Comparison of ENCODE assay signal across 21 cellular contexts in the genomic region with DNA sequence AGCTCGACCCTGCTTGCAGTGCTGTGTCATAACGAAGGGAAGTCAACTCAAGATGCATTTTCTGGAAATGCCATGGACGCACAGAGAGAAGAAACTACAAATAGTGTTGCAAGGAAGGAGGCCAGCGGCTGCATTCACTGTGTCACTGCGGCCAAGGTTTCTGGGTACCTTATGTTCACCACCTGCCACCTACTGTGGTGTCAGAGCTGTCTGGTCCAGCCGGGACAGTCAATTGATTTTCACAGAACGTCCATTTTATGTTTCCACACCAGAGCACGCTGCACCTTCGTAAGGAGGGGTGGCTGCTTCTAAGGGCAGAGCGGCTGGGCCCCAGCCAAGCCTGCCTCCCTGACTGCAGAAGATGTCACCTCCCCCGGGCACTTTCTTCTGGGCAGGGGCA. TPM values are rescaled to one million over a fixed set of nuclear protein-coding genes. Genes with fewer than 3 reads are reported as not detected.
DNase-seq lines count a peak whose midpoint lies in the region; TF ChIP-seq lines count a peak whose summit lies in the region.
"Had no signal": no experiment of that assay in that cellular context is flagged by ENCODE, and none has a peak within 500 bp of the region (broad histone marks: within the 10 kb centered on the region; RNA-seq: fewer than 3 reads in every experiment).

No MANE protein-coding gene starts in this region.

- H3K36me3 Mint-ChIP-seq in MCF 10A (ENCODE audit: insufficient read depth, unreplicated experiment): no peaks in the 10 kb centered on the region

- TF ChIP-seq CTCF in breast epithelium (IDR thresholded peaks at IDR 0.05): no peak
- TF ChIP-seq CTCF in MCF 10A (IDR thresholded peaks at IDR 0.05; ENCODE audit: unreplicated experiment): no peak
- no peak for TF ChIP-seq CTCF in fibroblast of villous mesenchyme (IDR thresholded peaks at IDR 0.05; ENCODE audit: insufficient read depth, low read depth, low read length)
- TF ChIP-seq CTCF in prostate gland (IDR thresholded peaks at IDR 0.05): no peak

- H3K4me3 Mint-ChIP-seq in MCF 10A (ENCODE audit: unreplicated experiment): no peak overlapping the region
- H3K4me3 Mint-ChIP-seq: activated CD8-positive, alpha-beta T cell treated with anti-CD3 and anti-CD28 coated beads, Interleukin-2, amount 10 ng/mL, durations not matched to agents 7 days and 5 days had no signal

- intact Hi-C loops in breast epithelium (cut with DNase I; ENCODE audit: low total_unique reads): no loop called here
- intact Hi-C loops in MCF 10A (cut with micrococcal nuclease): no loop called here
- intact Hi-C loops in prostate gland (cut with DNase I): no loop called here

- no peaks in the 10 kb centered on the region for H3K4me1 Mint-ChIP-seq in MCF 10A (ENCODE audit: insufficient read depth, unreplicated experiment)

- H3K27ac Mint-ChIP-seq in MCF 10A (ENCODE audit: low read depth, unreplicated experiment): no peak overlapping the region
- H3K27ac Mint-ChIP-seq: activated CD8-positive, alpha-beta T cell treated with anti-CD3 and anti-CD28 coated beads, Interleukin-2, amount 10 ng/mL, durations not matched to agents 7 days and 5 days had no signal

- no peaks in the 10 kb centered on the region for H3K36me3 ChIP-seq in breast epithelium
- no peaks in the 10 kb centered on the region for H3K36me3 ChIP-seq in prostate gland
- H3K36me3 ChIP-seq: HAP-1 had no signal

- H3K9me3 ChIP-seq in breast epithelium: no peaks in the 10 kb centered on the region
- no peaks in the 10 kb centered on the region for H3K9me3 ChIP-seq in prostate gland
- H3K9me3 ChIP-seq: HAP-1 had no signal

- H3K4me3 ChIP-seq in breast epithelium (no peak overlapping the region), fibroblast of villous mesenchyme (ENCODE audit: low read depth, low read length) (peak overlapping the region; percentile 21), prostate gland (no peak overlapping the region)
- H3K4me3 ChIP-seq: HAP-1 had no signal

- TF ChIP-seq POLR2A in breast epithelium (IDR thresholded peaks at IDR 0.05) (no peak), prostate gland (IDR thresholded peaks at IDR 0.05) (no peak)

- H3K27me3 ChIP-seq in breast epithelium (no peaks in the 10 kb centered on the region), prostate gland (replicated peaks; ENCODE audit: insufficient read depth) (no peaks in the 10 kb centered on the region)

- peaks cover 8% of the 10 kb centered on the region for H3K9me3 Mint-ChIP-seq in MCF 10A (ENCODE audit: unreplicated experiment)

- CTCF ChIA-PET in MCF 10A (lab: Yijun Ruan, JAX): no interaction called here

- 35% methylated on average over 11 of the region's 11 CpGs for WGBS in prostate gland

- no TSS peak for BruUV-seq in MCF 10A (replicated peaks; lab: Mats Ljungman, UMichigan)

- DNase-seq in breast epithelium (ENCODE audit: low spot score in 2 of 2) (no peak), MCF 10A (ENCODE audit: unreplicated experiment) (no peak), fibroblast of villous mesenchyme (ENCODE audit: low read depth) (no peak), prostate gland (ENCODE audit: low spot score) (no peak), putamen (ENCODE audit: low spot score) (no peak), HK-2 (ENCODE audit: unreplicated experiment) (no peak), globus pallidus (ENCODE audit: low spot score) (no peak), NK-92 (lab: John Stamatoyannopoulos, UW; ENCODE audit: unreplicated experiment) (no peak)
- DNase-seq: activated CD4-positive, alpha-beta T cell treated with anti-CD3 and anti-CD28 coated beads for 1 hour; activated CD8-positive, alpha-beta T cell treated with anti-CD3 and anti-CD28 coated beads, Interleukin-2, amount 10 ng/mL, durations not matched to agents 7 days and 5 days; activated effector memory CD4-positive, alpha-beta T cell treated with Interleukin-2 at 50 U/mL for 16 hours; activated T-cell treated with anti-CD3 and anti-CD28 coated beads for 4 hours; effector CD8-positive, alpha-beta T cell; islet precursor cell; NCI-H1092; NCI-H187 treated with DMSO at 0.1 percent for 48 hours; NCI-H526 treated with DMSO at 0.1 percent for 48 hours; stimulated activated CD4-positive, alpha-beta T cell treated with anti-CD3 and anti-CD28 coated beads, Interleukin-4, amount 100 ng/mL, for 4 hours; stimulated activated naive CD4-positive, alpha-beta T cell had no signal

- H3K4me1 ChIP-seq in breast epithelium (no peaks in the 10 kb centered on the region), prostate gland (replicated peaks) (peaks cover 13% of the 10 kb centered on the region)

- no peaks in the 10 kb centered on the region for H3K27me3 Mint-ChIP-seq in MCF 10A (ENCODE audit: insufficient read depth, unreplicated experiment)

- H3K27ac ChIP-seq in breast epithelium (peak overlapping the region; percentile 63 to 76), prostate gland (peak overlapping the region; percentile 54 to 56)
- H3K27ac ChIP-seq: 22Rv1 had no signal

- POLR2A ChIA-PET in MCF 10A (lab: Yijun Ruan, JAX): interaction anchor here (0.6 kb wide), 1 partner anchor 597 kb away, joined by 3 read pairs; no protein-coding TSS in a partner anchor

RNA-seq across cellular contexts. Expression of gene TSHZ3, which starts 17.7 kb away (rescaled TPM):
- total RNA-seq in breast epithelium (1 to 10 TPM; 3.7 to 9.8 (median 8.3) TPM), MCF 10A (2022) (not detected in 2 replicates), fibroblast of villous mesenchyme (10.8 and 13.2 TPM in 2 replicates), prostate gland (10 to 100 TPM; 10.4 to 18.4 TPM)
